In the genomic region with DNA sequence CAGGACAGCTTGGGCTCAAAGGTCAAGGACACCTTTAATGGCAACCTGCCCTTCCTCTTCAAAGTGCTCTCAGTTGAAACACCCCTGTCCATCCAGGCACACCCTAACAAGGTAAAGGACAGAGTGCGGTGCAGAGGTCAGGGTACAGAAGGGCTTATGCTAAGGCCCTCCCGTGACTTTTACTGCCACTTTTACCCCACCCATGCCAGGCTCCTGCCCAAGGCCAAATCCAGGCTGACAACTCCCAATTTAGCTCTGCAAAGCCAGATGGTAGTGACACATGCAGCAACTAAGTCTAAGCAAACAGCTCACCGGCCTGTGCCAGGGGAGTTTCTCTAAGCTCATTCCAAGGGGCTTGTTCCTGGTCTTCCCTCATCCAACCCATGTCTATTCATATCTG, we compare ENCODE assay signal across 1 cellular context.
TF ChIP-seq lines count a peak whose summit lies in the region.

No MANE protein-coding gene starts in this region.

TF ChIP-seq in IMR-90, 13 proteins besides CTCF, POLR2A, EP300 and RAD21:
- TF ChIP-seq CHD1 (IDR thresholded peaks at IDR 0.05; ENCODE audit: low read depth, low read length), result no peak
- TF ChIP-seq BHLHE40 (IDR thresholded peaks at IDR 0.05; ENCODE audit: low read depth, low read length), result no peak
- no peak for TF ChIP-seq SMC3 (IDR thresholded peaks at IDR 0.05; ENCODE audit: low read depth, low read length)
- TF ChIP-seq RFX5 (IDR thresholded peaks at IDR 0.05; ENCODE audit: low read depth, low read length), result no peak
- no peak for TF ChIP-seq ELK1 (IDR thresholded peaks at IDR 0.05; ENCODE audit: borderline replicate concordance, low read depth, low read length)
- TF ChIP-seq CEBPB (IDR thresholded peaks at IDR 0.05; ENCODE audit: low read depth, low read length), result no peak
- no peak for TF ChIP-seq MAFK (IDR thresholded peaks at IDR 0.05; ENCODE audit: low read depth, low read length)
